Comparison of ENCODE assay signal across 1 cellular context in the genomic region with DNA sequence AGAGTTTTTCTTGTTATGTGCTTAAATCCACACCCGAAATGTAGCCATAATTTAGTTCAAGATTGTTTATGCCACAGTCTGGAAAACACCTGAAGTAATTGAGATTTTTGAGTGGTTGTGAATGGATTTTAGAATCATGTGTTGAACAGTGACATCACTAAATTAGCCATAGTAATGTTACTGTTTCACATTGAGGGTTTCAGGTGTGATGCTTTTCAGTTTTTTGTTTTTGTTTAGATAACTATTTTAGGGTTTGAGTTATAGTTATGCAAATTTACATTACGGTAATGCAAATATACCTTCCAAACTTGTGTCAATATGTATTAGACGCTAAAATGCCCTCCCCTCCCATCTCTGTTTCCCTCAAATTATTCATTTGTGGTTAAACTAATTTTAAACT.
TF ChIP-seq lines count a peak whose summit lies in the region.

No MANE protein-coding gene starts in this region.

TF ChIP-seq in GM23338, 12 proteins besides CTCF, POLR2A, EP300 and RAD21 (continued from another document):
- TF ChIP-seq, protein P1, sequence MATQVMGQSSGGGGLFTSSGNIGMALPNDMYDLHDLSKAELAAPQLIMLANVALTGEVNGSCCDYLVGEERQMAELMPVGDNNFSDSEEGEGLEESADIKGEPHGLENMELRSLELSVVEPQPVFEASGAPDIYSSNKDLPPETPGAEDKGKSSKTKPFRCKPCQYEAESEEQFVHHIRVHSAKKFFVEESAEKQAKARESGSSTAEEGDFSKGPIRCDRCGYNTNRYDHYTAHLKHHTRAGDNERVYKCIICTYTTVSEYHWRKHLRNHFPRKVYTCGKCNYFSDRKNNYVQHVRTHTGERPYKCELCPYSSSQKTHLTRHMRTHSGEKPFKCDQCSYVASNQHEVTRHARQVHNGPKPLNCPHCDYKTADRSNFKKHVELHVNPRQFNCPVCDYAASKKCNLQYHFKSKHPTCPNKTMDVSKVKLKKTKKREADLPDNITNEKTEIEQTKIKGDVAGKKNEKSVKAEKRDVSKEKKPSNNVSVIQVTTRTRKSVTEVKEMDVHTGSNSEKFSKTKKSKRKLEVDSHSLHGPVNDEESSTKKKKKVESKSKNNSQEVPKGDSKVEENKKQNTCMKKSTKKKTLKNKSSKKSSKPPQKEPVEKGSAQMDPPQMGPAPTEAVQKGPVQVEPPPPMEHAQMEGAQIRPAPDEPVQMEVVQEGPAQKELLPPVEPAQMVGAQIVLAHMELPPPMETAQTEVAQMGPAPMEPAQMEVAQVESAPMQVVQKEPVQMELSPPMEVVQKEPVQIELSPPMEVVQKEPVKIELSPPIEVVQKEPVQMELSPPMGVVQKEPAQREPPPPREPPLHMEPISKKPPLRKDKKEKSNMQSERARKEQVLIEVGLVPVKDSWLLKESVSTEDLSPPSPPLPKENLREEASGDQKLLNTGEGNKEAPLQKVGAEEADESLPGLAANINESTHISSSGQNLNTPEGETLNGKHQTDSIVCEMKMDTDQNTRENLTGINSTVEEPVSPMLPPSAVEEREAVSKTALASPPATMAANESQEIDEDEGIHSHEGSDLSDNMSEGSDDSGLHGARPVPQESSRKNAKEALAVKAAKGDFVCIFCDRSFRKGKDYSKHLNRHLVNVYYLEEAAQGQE (IDR thresholded peaks at IDR 0.05; ENCODE audit: unreplicated experiment), result no peak
